Comparison of ENCODE assay signal across 8 cellular contexts in genomic region chr9:97980918-97981827, GRCh38. TPM values are rescaled to one million over a fixed set of nuclear protein-coding genes. Genes with fewer than 3 reads are reported as not detected.
DNase-seq lines count a peak whose midpoint lies in the region; ATAC-seq lines count a peak whose summit lies in the region.

No MANE protein-coding gene starts in this region.

- peaks cover 9% of the 10 kb centered on the region for H3K36me3 Mint-ChIP-seq in activated CD8-positive, alpha-beta T cell treated with anti-CD3 and anti-CD28 coated beads, Interleukin-2, amount 10 ng/mL, durations not matched to agents 7 days and 5 days (ENCODE audit: low read depth)
- H3K36me3 Mint-ChIP-seq in effector memory CD8-positive, alpha-beta T cell (ENCODE audit: insufficient read depth): peaks cover 14% of the 10 kb centered on the region

- H3K9me3 Mint-ChIP-seq in activated CD8-positive, alpha-beta T cell treated with anti-CD3 and anti-CD28 coated beads, Interleukin-2, amount 10 ng/mL, durations not matched to agents 7 days and 5 days (ENCODE audit: insufficient read depth): no peaks in the 10 kb centered on the region
- H3K9me3 Mint-ChIP-seq in stimulated activated naive CD8-positive, alpha-beta T cell treated with anti-CD3 and anti-CD28 coated beads, Interleukin-15, amount 100 ng/mL, for 72 hours: no peaks in the 10 kb centered on the region
- H3K9me3 Mint-ChIP-seq in effector memory CD8-positive, alpha-beta T cell: no peaks in the 10 kb centered on the region

- no peak overlapping the region for H3K4me3 ChIP-seq in right cardiac atrium (ENCODE audit: low read length)

- intact Hi-C loops in right cardiac atrium (cut with DNase I): loop anchor here in 3 of 4 donors (5.0 to 10.0 kb wide), 4 partner anchors 51 to 59 kb away; partner anchors contain the start of gene TRMO (in 3 of the 3)

- peak overlapping the region; percentile 84 for H3K4me3 Mint-ChIP-seq in activated CD8-positive, alpha-beta T cell treated with anti-CD3 and anti-CD28 coated beads, Interleukin-2, amount 10 ng/mL, durations not matched to agents 7 days and 5 days
- H3K4me3 Mint-ChIP-seq in stimulated activated naive CD8-positive, alpha-beta T cell treated with anti-CD3 and anti-CD28 coated beads, Interleukin-15, amount 100 ng/mL, for 72 hours: peak overlapping the region; percentile 86 to 87
- H3K4me3 Mint-ChIP-seq in effector memory CD8-positive, alpha-beta T cell: no peak overlapping the region

- peak overlapping the region; percentile 65 for H3K27ac ChIP-seq in right cardiac atrium (ENCODE audit: low read length)

- no peak overlapping the region for H3K27ac Mint-ChIP-seq in activated CD8-positive, alpha-beta T cell treated with anti-CD3 and anti-CD28 coated beads, Interleukin-2, amount 10 ng/mL, durations not matched to agents 7 days and 5 days
- H3K27ac Mint-ChIP-seq in stimulated activated naive CD8-positive, alpha-beta T cell treated with anti-CD3 and anti-CD28 coated beads, Interleukin-15, amount 100 ng/mL, for 72 hours: peak overlapping the region in 1 of 2 donors; percentile 51
- H3K27ac Mint-ChIP-seq in effector memory CD8-positive, alpha-beta T cell: no peak overlapping the region

- H3K4me1 ChIP-seq in right cardiac atrium (ENCODE audit: control insufficient read depth, insufficient read depth, low read length): peaks cover 2% of the 10 kb centered on the region

- 46% methylated on average over 10 of the region's 10 CpGs for WGBS in right cardiac atrium

- H3K27me3 ChIP-seq in right cardiac atrium (ENCODE audit: control insufficient read depth, insufficient read depth): no peaks in the 10 kb centered on the region

- POLR2A ChIA-PET in activated CD8-positive, alpha-beta T cell treated with anti-CD3 and anti-CD28 coated beads, Interleukin-2, amount 10 ng/mL, durations not matched to agents 7 days and 5 days (lab: Charles Lee): interaction anchor here (0.6 to 10.3 kb wide), 3 partner anchors 59 to 89 kb away, joined by 3 to 110 read pairs (median 3); partner anchors contain the start of genes NANS and TRMO

- peaks cover 30% of the 10 kb centered on the region for H3K4me1 Mint-ChIP-seq in activated CD8-positive, alpha-beta T cell treated with anti-CD3 and anti-CD28 coated beads, Interleukin-2, amount 10 ng/mL, durations not matched to agents 7 days and 5 days (ENCODE audit: low read depth)
- H3K4me1 Mint-ChIP-seq in stimulated activated naive CD8-positive, alpha-beta T cell treated with anti-CD3 and anti-CD28 coated beads, Interleukin-15, amount 100 ng/mL, for 72 hours: peaks cover 48% of the 10 kb centered on the region
- peaks cover 11 to 18% of the 10 kb centered on the region in 2 donors for H3K4me1 Mint-ChIP-seq in effector memory CD8-positive, alpha-beta T cell (ENCODE audit: low read depth in 2 of 2)

- no peak for ATAC-seq in activated CD8-positive, alpha-beta T cell treated with anti-CD3 and anti-CD28 coated beads, Interleukin-2, amount 10 ng/mL, durations not matched to agents 7 days and 5 days
- ATAC-seq in right cardiac atrium (peak; percentile 15), GM21825 (IDR thresholded peaks at IDR 0.05; ENCODE audit: unreplicated experiment) (no peak)
- ATAC-seq in stimulated activated naive CD8-positive, alpha-beta T cell treated with anti-CD3 and anti-CD28 coated beads, Interleukin-15, amount 100 ng/mL, for 72 hours: no peak
- ATAC-seq in effector memory CD8-positive, alpha-beta T cell (replicated peaks): no peak

- H3K9me3 ChIP-seq in right cardiac atrium (ENCODE audit: control insufficient read depth, low read length): no peaks in the 10 kb centered on the region

- peak; percentile 22 for DNase-seq in NCI-H345 (lab: John Stamatoyannopoulos, UW)
- no peak for DNase-seq in NCI-H345 treated with DMSO at 0.1 percent for 48 hours (lab: John Stamatoyannopoulos, UW; ENCODE audit: unreplicated experiment)
- no peak for DNase-seq in activated CD8-positive, alpha-beta T cell treated with anti-CD3 and anti-CD28 coated beads, Interleukin-2, amount 10 ng/mL, durations not matched to agents 7 days and 5 days
- peak; percentile 67 to 81 (median 74) for DNase-seq in right cardiac atrium
- DNase-seq in stimulated activated naive CD8-positive, alpha-beta T cell treated with anti-CD3 and anti-CD28 coated beads, Interleukin-15, amount 100 ng/mL, for 72 hours: no peak
- DNase-seq in stimulated activated CD4-positive, alpha-beta T cell treated with anti-CD3 and anti-CD28 coated beads, Interleukin-15, amount 100 ng/mL, for 24 hours: no peak
- DNase-seq in effector memory CD8-positive, alpha-beta T cell: no peak

- no peaks in the 10 kb centered on the region for H3K27me3 Mint-ChIP-seq in activated CD8-positive, alpha-beta T cell treated with anti-CD3 and anti-CD28 coated beads, Interleukin-2, amount 10 ng/mL, durations not matched to agents 7 days and 5 days (ENCODE audit: low read depth)
- H3K27me3 Mint-ChIP-seq in stimulated activated naive CD8-positive, alpha-beta T cell treated with anti-CD3 and anti-CD28 coated beads, Interleukin-15, amount 100 ng/mL, for 72 hours: no peaks in the 10 kb centered on the region
- H3K27me3 Mint-ChIP-seq in effector memory CD8-positive, alpha-beta T cell: no peaks in the 10 kb centered on the region

- CTCF ChIA-PET in activated CD8-positive, alpha-beta T cell treated with anti-CD3 and anti-CD28 coated beads, Interleukin-2, amount 10 ng/mL, durations not matched to agents 7 days and 5 days (lab: Charles Lee): interaction anchor here (0.8 to 4.3 kb wide), 8 partner anchors 10 to 59 kb away, joined by 3 to 58 read pairs (median 5); partner anchors contain the start of genes HEMGN and TRMO

RNA-seq across cellular contexts. Expression of gene ANP32B, which starts 2.0 kb away (rescaled TPM):
- 100 to 1,000 TPM; 347 to 354 TPM for total RNA-seq in activated CD8-positive, alpha-beta T cell treated with anti-CD3 and anti-CD28 coated beads, Interleukin-2, amount 10 ng/mL, durations not matched to agents 7 days and 5 days
- 10 to 100 TPM; 60.4 to 74.5 (median 68.7) TPM for total RNA-seq in right cardiac atrium
- polyA plus RNA-seq in right cardiac atrium: 61.5 TPM

RNA-seq across cellular contexts. Expression of gene HEMGN, which starts 43.2 kb away (rescaled TPM):
- 1 to 10 TPM; 1.2 to 1.6 TPM for total RNA-seq in activated CD8-positive, alpha-beta T cell treated with anti-CD3 and anti-CD28 coated beads, Interleukin-2, amount 10 ng/mL, durations not matched to agents 7 days and 5 days
- total RNA-seq in right cardiac atrium: not detected
- polyA plus RNA-seq in right cardiac atrium: not detected

RNA-seq across cellular contexts. Expression of gene TRMO, which starts 58.9 kb away (rescaled TPM):
- 10 to 100 TPM; 18.7 to 19.2 TPM for total RNA-seq in activated CD8-positive, alpha-beta T cell treated with anti-CD3 and anti-CD28 coated beads, Interleukin-2, amount 10 ng/mL, durations not matched to agents 7 days and 5 days
- total RNA-seq in right cardiac atrium: 1 to 10 TPM; 7.7 to 9.5 (median 8.3) TPM
- polyA plus RNA-seq in right cardiac atrium: 5.3 TPM

Comparison
In these comparisons a context has a peak if more than half of its experiments do, and no peak if none do; other contexts are left out.
1. DNase-seq: peak in NCI-H345 (single experiment) and right cardiac atrium (3 of 3); none in NCI-H345 treated with DMSO at 0.1 percent for 48 hours (single experiment), activated CD8-positive, alpha-beta T cell treated with anti-CD3 and anti-CD28 coated beads, Interleukin-2, amount 10 ng/mL, durations not matched to agents 7 days and 5 days (single experiment), stimulated activated naive CD8-positive, alpha-beta T cell treated with anti-CD3 and anti-CD28 coated beads, Interleukin-15, amount 100 ng/mL, for 72 hours (0 of 2), stimulated activated CD4-positive, alpha-beta T cell treated with anti-CD3 and anti-CD28 coated beads, Interleukin-15, amount 100 ng/mL, for 24 hours (single experiment) and effector memory CD8-positive, alpha-beta T cell (0 of 3).
2. ATAC-seq: peak in right cardiac atrium (2 of 2); none in activated CD8-positive, alpha-beta T cell treated with anti-CD3 and anti-CD28 coated beads, Interleukin-2, amount 10 ng/mL, durations not matched to agents 7 days and 5 days (single experiment), stimulated activated naive CD8-positive, alpha-beta T cell treated with anti-CD3 and anti-CD28 coated beads, Interleukin-15, amount 100 ng/mL, for 72 hours (single experiment), GM21825 (single experiment) and effector memory CD8-positive, alpha-beta T cell (single experiment).
3. H3K4me3 Mint-ChIP-seq: peak in activated CD8-positive, alpha-beta T cell treated with anti-CD3 and anti-CD28 coated beads, Interleukin-2, amount 10 ng/mL, durations not matched to agents 7 days and 5 days (single experiment) and stimulated activated naive CD8-positive, alpha-beta T cell treated with anti-CD3 and anti-CD28 coated beads, Interleukin-15, amount 100 ng/mL, for 72 hours (2 of 2); none in effector memory CD8-positive, alpha-beta T cell (0 of 2).
4. RNA of gene ANP32B, which starts 2.0 kb away (total RNA-seq): 347 to 354 TPM in activated CD8-positive, alpha-beta T cell treated with anti-CD3 and anti-CD28 coated beads, Interleukin-2, amount 10 ng/mL, durations not matched to agents 7 days and 5 days; 60.4 to 74.5 TPM in right cardiac atrium; every median in the first group is over 4 times any median in the second.